Comparison of ENCODE assay signal across 25 cellular contexts in genomic region chr2:10961490-10961875, GRCh38. TPM values are rescaled to one million over a fixed set of nuclear protein-coding genes. Genes with fewer than 3 reads are reported as not detected.
"Had no signal": no experiment of that assay in that cellular context is flagged by ENCODE, and none has a peak within 500 bp of the region (broad histone marks: within the 10 kb centered on the region; RNA-seq: fewer than 3 reads in every experiment).

No MANE protein-coding gene starts in this region.

- H3K27ac ChIP-seq: left lung, lower lobe of right lung, neutrophil, ovary, right atrium auricular region, right lobe of liver, thoracic aorta, tibial artery, uterus had no signal

- H3K27me3 ChIP-seq: ovary, right atrium auricular region, right lobe of liver, uterus had no signal

- H3K4me3 ChIP-seq: left lung, lower lobe of right lung, ovary, right atrium auricular region, right lobe of liver, smooth muscle cell, thoracic aorta, tibial artery, uterus had no signal

- H3K4me1 ChIP-seq: left lung, right atrium auricular region, right lobe of liver, tibial artery, uterus had no signal

- H3K36me3 ChIP-seq: left lung, lower lobe of right lung, neutrophil, ovary, right atrium auricular region, right lobe of liver, thoracic aorta, tibial artery, uterus had no signal

- DNase-seq: hippocampal formation; left colon; lower lobe of right lung; mammary epithelial cell; mesendoderm; midbrain; naive thymus-derived CD8-positive, alpha-beta T cell; occipital lobe; ovary; right lobe of liver; stimulated activated CD4-positive, alpha-beta T cell treated with anti-CD3 and anti-CD28 coated beads, Interleukin-12 subunit alpha, Interleukin-12 subunit beta, amount 100 ng/mL, for 4 hours; stimulated activated CD4-positive, alpha-beta T cell treated with anti-CD3 and anti-CD28 coated beads, Interleukin-4, amount 100 ng/mL, for 24 hours; stimulated activated naive CD4-positive, alpha-beta T cell treated with Interleukin-2 at 50 U/mL for 16 hours; stimulated activated naive CD8-positive, alpha-beta T cell treated with anti-CD3 and anti-CD28 coated beads, Interleukin-15, amount 100 ng/mL, for 72 hours; substantia nigra; tibial artery; uterus had no signal

- H3K4me2 ChIP-seq: smooth muscle cell had no signal

- H3K9me3 ChIP-seq: left lung, lower lobe of right lung, neutrophil, ovary, right atrium auricular region, right lobe of liver, thoracic aorta, tibial artery, uterus had no signal

- FAIRE-seq: keratinocyte had no signal

RNA-seq across cellular contexts. Expression of gene KCNF1, which starts 49.7 kb away (rescaled TPM):
- total RNA-seq: left lung; lower lobe of right lung; naive thymus-derived CD8-positive, alpha-beta T cell; renal cortical epithelial cell; right lobe of liver; smooth muscle cell; thoracic aorta had no signal
- polyA plus RNA-seq: liver; naive thymus-derived CD8-positive, alpha-beta T cell had no signal
